ENCODE assay signal across 20 cellular contexts in genomic region chr16:66273036-66273435, GRCh38.
"Had no signal": no experiment of that assay in that cellular context is flagged by ENCODE, and none has a peak within 500 bp of the region (broad histone marks: within the 10 kb centered on the region; RNA-seq: fewer than 3 reads in every experiment).

No MANE protein-coding gene starts in this region.

- H3K36me3 ChIP-seq: esophagus squamous epithelium, gastroesophageal sphincter, pancreas, uterus had no signal

- H3K9me3 ChIP-seq: esophagus squamous epithelium, mucosa of descending colon, pancreas, uterus had no signal

- H3K4me1 ChIP-seq: pancreas, uterus had no signal

- H3K4me3 ChIP-seq: esophagus squamous epithelium, gastroesophageal sphincter, mucosa of descending colon, pancreas, uterus had no signal

- H3K27ac ChIP-seq: epithelial cell of prostate, gastroesophageal sphincter, pancreas, uterus had no signal

- H3K27me3 ChIP-seq: gastroesophageal sphincter, pancreas, uterus had no signal

- H3K4me3 Mint-ChIP-seq: effector memory CD8-positive, alpha-beta T cell; immature natural killer cell; naive thymus-derived CD8-positive, alpha-beta T cell; neural crest cell; type B pancreatic cell had no signal

- H3K36me3 Mint-ChIP-seq: immature natural killer cell had no signal

- DNase-seq: effector memory CD8-positive, alpha-beta T cell; esophagus squamous epithelium; foreskin fibroblast; glutamatergic neuron; immature natural killer cell; left colon; mucosa of descending colon; naive thymus-derived CD8-positive, alpha-beta T cell; nucleus accumbens; pancreas; right cardiac atrium; small intestine; stimulated activated CD4-positive, alpha-beta T cell treated with anti-CD3 and anti-CD28 coated beads, Interleukin-12 subunit alpha, Interleukin-12 subunit beta, amount 100 ng/mL, for 4 hours; stimulated activated naive CD4-positive, alpha-beta T cell treated with Interleukin-2 at 50 U/mL for 16 hours; uterus had no signal

- ATAC-seq: effector memory CD8-positive, alpha-beta T cell; gastroesophageal sphincter; left colon; mucosa of descending colon; naive thymus-derived CD8-positive, alpha-beta T cell; right cardiac atrium had no signal

- H3K27ac Mint-ChIP-seq: immature natural killer cell, progenitor cell of endocrine pancreas had no signal
